ENCODE assay signal across 2 cellular contexts in genomic region chr6:72639920-72640621, GRCh38.
A peak's percentile ranks its signal among the peaks of the same experiment; 100 is the strongest.
TF ChIP-seq lines count a peak whose summit lies in the region.

No MANE protein-coding gene starts in this region.

TF ChIP-seq in HCT116, 20 proteins besides CTCF, POLR2A, EP300 and RAD21:
- TF ChIP-seq ELF1 (IDR thresholded peaks at IDR 0.05; ENCODE audit: borderline replicate concordance, low read depth) (no peak), REST (IDR thresholded peaks at IDR 0.05; ENCODE audit: low read depth) (no peak), YY1 (IDR thresholded peaks at IDR 0.05; ENCODE audit: extremely low read depth, insufficient replicate concordance, low read depth, low read length) (no peak), ATF3 (IDR thresholded peaks at IDR 0.05) (no peak), FOSL1 (IDR thresholded peaks at IDR 0.05; ENCODE audit: low read depth) (no peak), JUND (IDR thresholded peaks at IDR 0.05) (no peak), CEBPB (IDR thresholded peaks at IDR 0.05; ENCODE audit: low read depth) (no peak)

TF ChIP-seq in K562, 482 proteins besides CTCF, POLR2A, EP300 and RAD21:
- no peak for TF ChIP-seq ZNF3 (CRISPR knock-in tag; IDR thresholded peaks at IDR 0.05)
- TF ChIP-seq CBFA2T3 (IDR thresholded peaks at IDR 0.05) = peak; percentile 28; the same call in 1 of the 2 replicates
